ENCODE assay signal across 8 cellular contexts in the genomic region with DNA sequence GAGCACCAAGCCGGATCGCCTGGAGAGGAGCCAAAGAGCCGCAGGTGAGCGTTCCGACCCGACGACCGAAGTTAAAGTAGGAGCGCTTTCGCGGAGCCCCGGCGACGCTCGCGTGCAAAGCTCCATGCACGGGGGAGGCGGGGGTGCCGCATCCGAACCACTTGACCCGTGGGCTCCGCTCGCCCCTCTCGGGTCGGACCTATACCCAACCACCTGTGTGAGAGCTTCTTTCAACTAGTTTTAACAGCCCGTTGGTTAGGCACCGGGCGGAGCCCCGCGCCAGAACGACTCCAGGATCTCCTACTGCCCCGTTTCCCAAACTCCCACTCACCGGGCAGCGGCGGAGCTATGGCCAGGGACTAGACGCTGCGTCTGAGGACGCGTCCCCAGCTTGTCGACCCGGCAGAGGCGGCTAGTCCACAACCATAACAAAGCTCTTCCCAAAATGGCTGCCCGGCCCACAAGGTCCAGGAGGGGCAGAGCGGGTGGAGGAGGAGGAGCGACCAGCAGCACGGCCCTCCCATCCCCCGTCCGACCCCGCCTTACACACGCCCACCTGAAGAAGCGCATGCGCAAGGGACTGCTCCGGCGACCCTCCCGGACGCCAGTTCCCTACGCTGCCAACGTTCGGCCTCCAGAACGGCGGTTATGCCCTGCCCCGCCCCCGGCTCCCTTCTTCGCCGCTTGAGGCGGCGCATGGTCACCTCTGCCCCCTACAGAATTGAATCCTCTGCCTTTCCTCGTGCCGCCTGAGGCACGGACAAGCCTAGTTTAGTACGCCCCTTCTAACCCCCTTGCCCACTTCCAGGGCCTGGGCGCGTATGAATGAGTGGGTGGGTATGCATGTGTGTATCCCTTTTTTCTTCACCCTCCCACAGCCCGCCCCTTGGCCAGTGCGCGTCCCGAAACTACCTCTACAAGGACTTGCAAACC. TPM values are rescaled to one million over a fixed set of nuclear protein-coding genes. Genes with fewer than 3 reads are reported as not detected.
A peak's percentile ranks its signal among the peaks of the same experiment; 100 is the strongest.
DNase-seq lines count a peak whose midpoint lies in the region; ATAC-seq and TF ChIP-seq lines count a peak whose summit lies in the region.

A gene with protein sequence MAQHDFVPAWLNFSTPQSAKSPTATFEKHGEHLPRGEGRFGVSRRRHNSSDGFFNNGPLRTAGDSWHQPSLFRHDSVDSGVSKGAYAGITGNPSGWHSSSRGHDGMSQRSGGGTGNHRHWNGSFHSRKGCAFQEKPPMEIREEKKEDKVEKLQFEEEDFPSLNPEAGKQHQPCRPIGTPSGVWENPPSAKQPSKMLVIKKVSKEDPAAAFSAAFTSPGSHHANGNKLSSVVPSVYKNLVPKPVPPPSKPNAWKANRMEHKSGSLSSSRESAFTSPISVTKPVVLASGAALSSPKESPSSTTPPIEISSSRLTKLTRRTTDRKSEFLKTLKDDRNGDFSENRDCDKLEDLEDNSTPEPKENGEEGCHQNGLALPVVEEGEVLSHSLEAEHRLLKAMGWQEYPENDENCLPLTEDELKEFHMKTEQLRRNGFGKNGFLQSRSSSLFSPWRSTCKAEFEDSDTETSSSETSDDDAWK (minus strand): TSS at position 453 of the 933 bp plus-strand sequence. CDS start 27,446 bp downstream, outside the sequence.

- peak within 1 kb of the TSS; percentile 96 for H2AFZ ChIP-seq in GM23248

- TF ChIP-seq CTCF in fibroblast of mammary gland (conservative IDR thresholded peaks at IDR 0.05; ENCODE audit: control insufficient read depth, insufficient read depth, low read depth, low read length): no peak

- peak within 1 kb of the TSS; percentile 97 for H3K27ac ChIP-seq in GM23248

- no peaks in the 10 kb centered on the region for H3K9me3 ChIP-seq in GM23248 (ENCODE audit: low read depth)

- H3K4me3 ChIP-seq in GM23248: peak within 1 kb of the TSS; percentile 100
- H3K4me3 ChIP-seq in fibroblast of mammary gland (ENCODE audit: control insufficient read depth, low read depth, low read length): peak within 1 kb of the TSS; percentile 96

- peak within 1 kb of the TSS; percentile 99 for H3K27ac Mint-ChIP-seq in activated T-helper 17 cell treated with anti-CD3 and anti-CD28 coated beads, Interleukin-2, amount 50 U/mL, for 72 hours
- H3K27ac Mint-ChIP-seq in natural killer cell treated with Interleukin-12 subunit alpha and Interleukin-12 subunit beta and Interleukin-15 and Interleukin-18, amount 100 ng/mL, for 72 hours: peak within 1 kb of the TSS; percentile 100

- H3K4me1 Mint-ChIP-seq in activated T-helper 17 cell treated with anti-CD3 and anti-CD28 coated beads, Interleukin-2, amount 50 U/mL, for 72 hours: peaks cover 10% of the 10 kb centered on the region
- peaks cover 29 to 37% of the 10 kb centered on the region in 2 donors for H3K4me1 Mint-ChIP-seq in natural killer cell treated with Interleukin-12 subunit alpha and Interleukin-12 subunit beta and Interleukin-15 and Interleukin-18, amount 100 ng/mL, for 72 hours (ENCODE audit: low read depth in 2 of 2)

- in situ Hi-C loops in GM23248 (cut with MboI): no loop called here

- H3K27me3 Mint-ChIP-seq in activated T-helper 17 cell treated with anti-CD3 and anti-CD28 coated beads, Interleukin-2, amount 50 U/mL, for 72 hours: no peaks in the 10 kb centered on the region
- H3K27me3 Mint-ChIP-seq in natural killer cell treated with Interleukin-12 subunit alpha and Interleukin-12 subunit beta and Interleukin-15 and Interleukin-18, amount 100 ng/mL, for 72 hours: no peaks in the 10 kb centered on the region

- H3K9me3 Mint-ChIP-seq in activated T-helper 17 cell treated with anti-CD3 and anti-CD28 coated beads, Interleukin-2, amount 50 U/mL, for 72 hours: no peaks in the 10 kb centered on the region
- H3K9me3 Mint-ChIP-seq in natural killer cell treated with Interleukin-12 subunit alpha and Interleukin-12 subunit beta and Interleukin-15 and Interleukin-18, amount 100 ng/mL, for 72 hours: no peaks in the 10 kb centered on the region

- peaks cover 83% of the 10 kb centered on the region for H3K79me2 ChIP-seq in GM23248 (ENCODE audit: insufficient read depth)

- peak within 1 kb of the TSS; percentile 95 for H3K4me2 ChIP-seq in GM23248 (ENCODE audit: unreplicated experiment)

- peaks cover 79% of the 10 kb centered on the region for H3K36me3 Mint-ChIP-seq in activated T-helper 17 cell treated with anti-CD3 and anti-CD28 coated beads, Interleukin-2, amount 50 U/mL, for 72 hours (ENCODE audit: low read depth)
- peaks cover 7% of the 10 kb centered on the region for H3K36me3 Mint-ChIP-seq in natural killer cell treated with Interleukin-12 subunit alpha and Interleukin-12 subunit beta and Interleukin-15 and Interleukin-18, amount 100 ng/mL, for 72 hours

- no peaks in the 10 kb centered on the region for H3K9me2 ChIP-seq in GM23248 (ENCODE audit: insufficient read depth)

- peak within 1 kb of the TSS; percentile 99 for H3K4me3 Mint-ChIP-seq in activated T-helper 17 cell treated with anti-CD3 and anti-CD28 coated beads, Interleukin-2, amount 50 U/mL, for 72 hours
- peak within 1 kb of the TSS; percentile 99 for H3K4me3 Mint-ChIP-seq in natural killer cell treated with Interleukin-12 subunit alpha and Interleukin-12 subunit beta and Interleukin-15 and Interleukin-18, amount 100 ng/mL, for 72 hours

- H4K20me1 ChIP-seq in GM23248 (ENCODE audit: insufficient read depth): no peaks in the 10 kb centered on the region

- WGBS in GM23248 (ENCODE audit: low coverage in 1 of 2, low lambda C conversion rate in 2 of 2, missing lambda C conversion rate in 2 of 2), 2 experiments: 0 to 1% methylated on average over 67 to 77 of the region's 77 CpGs

- peaks cover 24% of the 10 kb centered on the region for H3K4me1 ChIP-seq in GM23248 (ENCODE audit: insufficient read depth)

- H3F3A ChIP-seq in GM23248 (ENCODE audit: insufficient read depth): peaks cover 6% of the 10 kb centered on the region

- H3K9ac ChIP-seq in GM23248: peak within 1 kb of the TSS; percentile 93

- H3K27me3 ChIP-seq in GM23248 (replicated peaks; ENCODE audit: insufficient read depth): no peaks in the 10 kb centered on the region

- peak; percentile 76 for ATAC-seq in activated T-helper 17 cell treated with anti-CD3 and anti-CD28 coated beads, Interleukin-2, amount 50 U/mL, for 72 hours (replicated peaks)
- peak; percentile 89 to 91 for ATAC-seq in natural killer cell treated with Interleukin-12 subunit alpha and Interleukin-12 subunit beta and Interleukin-15 and Interleukin-18, amount 100 ng/mL, for 72 hours
- ATAC-seq in stimulated activated naive CD8-positive, alpha-beta T cell treated with anti-CD3 and anti-CD28 coated beads, Interleukin-15, Interleukin-2, amounts not matched to agents 100 U/mL and 50 U/mL, for 24 hours: peak; percentile 74

- H3K36me3 ChIP-seq in GM23248 (ENCODE audit: low read depth): no peaks in the 10 kb centered on the region

- DNase-seq in EH (ENCODE audit: low read depth) (peak; percentile 98), GM23248 (peak; percentile 99), LHCN-M2 (ENCODE audit: low read depth) (peak; percentile 94), RPMI8226 (peak; percentile 98), fibroblast of mammary gland (ENCODE audit: low read depth) (peak; percentile 97)
- DNase-seq in natural killer cell treated with Interleukin-12 subunit alpha and Interleukin-12 subunit beta and Interleukin-15 and Interleukin-18, amount 100 ng/mL, for 72 hours (ENCODE audit: low spot score): peak; percentile 98
- DNase-seq in stimulated activated naive CD8-positive, alpha-beta T cell treated with anti-CD3 and anti-CD28 coated beads, Interleukin-15, Interleukin-2, amounts not matched to agents 100 U/mL and 50 U/mL, for 24 hours: peak; percentile 98

RNA-seq across cellular contexts. Expression of the gene that starts here (rescaled TPM):
- total RNA-seq in GM23248 (2014; rRNA removed; shearing (Covaris generic)): 85.6 and 125 TPM in 2 replicates
- 60.9 and 69.3 TPM in 2 replicates for polyA plus RNA-seq in GM23248 (2016; fragmentation: Nextera tagmentation; extraction: Ambion mirVana)
- 110 and 116 TPM in 2 replicates for total RNA-seq in LHCN-M2 (2014; rRNA removed)
- 24.6 TPM for polyA plus RNA-seq in LHCN-M2 (2012)
- 100 to 1,000 TPM; 105 to 129 TPM for total RNA-seq in activated T-helper 17 cell treated with anti-CD3 and anti-CD28 coated beads, Interleukin-2, amount 50 U/mL, for 72 hours
- 100 to 1,000 TPM; 100 to 140 TPM for total RNA-seq in natural killer cell treated with Interleukin-12 subunit alpha and Interleukin-12 subunit beta and Interleukin-15 and Interleukin-18, amount 100 ng/mL, for 72 hours

Comparison
In these comparisons a context has a peak if more than half of its experiments do, and no peak if none do; other contexts are left out.
1. Peak in every context shown above with its lines: DNase-seq, ATAC-seq, H3K4me3 ChIP-seq and H3K27ac ChIP-seq.